In the genomic region with DNA sequence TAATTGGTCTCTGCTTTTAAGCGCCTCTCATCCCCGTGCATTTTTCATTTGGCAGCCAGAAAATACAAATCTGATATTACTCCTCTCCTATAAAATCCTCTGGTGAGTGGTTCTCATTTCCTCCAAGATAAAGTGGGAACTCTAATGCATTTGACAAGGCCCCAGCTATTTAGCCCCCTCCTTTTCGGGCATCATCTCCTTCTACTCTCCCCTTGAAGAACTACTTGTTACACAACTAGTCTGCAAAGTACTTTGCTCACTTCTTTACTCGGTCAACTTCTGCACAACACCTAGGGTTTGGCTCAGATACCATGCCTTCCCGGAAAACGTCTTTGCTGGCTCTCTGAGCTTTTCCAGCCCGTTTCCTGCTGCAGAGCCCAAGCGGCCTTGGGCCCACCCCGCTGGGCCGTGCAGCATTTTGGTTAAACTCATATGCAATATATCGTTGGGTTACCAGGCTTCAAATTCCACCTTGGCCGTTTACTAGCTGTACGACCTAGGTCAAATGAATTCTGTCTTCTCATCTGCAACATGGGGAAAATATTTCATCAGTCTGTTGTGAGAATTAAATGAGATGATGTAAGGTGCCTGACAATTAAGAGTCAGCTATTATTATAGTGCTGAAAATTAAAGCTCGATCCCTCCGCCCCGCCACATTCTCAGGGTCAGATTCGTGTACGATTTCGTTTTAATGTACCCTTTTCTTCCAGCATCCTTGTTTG, we compare ENCODE assay signal across 8 cellular contexts. TPM values are rescaled to one million over a fixed set of nuclear protein-coding genes. Genes with fewer than 3 reads are reported as not detected.
DNase-seq lines count a peak whose midpoint lies in the region; ATAC-seq and TF ChIP-seq lines count a peak whose summit lies in the region.

No MANE protein-coding gene starts in this region.

- H3K36me3 ChIP-seq in cardiac muscle cell (no peaks in the 10 kb centered on the region), adipocyte (ENCODE audit: control insufficient read depth, insufficient read depth, low read length, severe bottlenecking) (no peaks in the 10 kb centered on the region), liver (ENCODE audit: control insufficient read depth in 4 of 4, insufficient read depth in 3 of 4, low read depth in 1 of 4, low read length in 3 of 4) (no peaks in the 10 kb centered on the region), upper lobe of left lung (no peaks in the 10 kb centered on the region)

- H3K4me3 ChIP-seq in cardiac muscle cell, result peak overlapping the region; percentile 75
- H3K4me3 ChIP-seq in adipocyte (ENCODE audit: low read length), result peak overlapping the region; percentile 92
- peak overlapping the region; percentile 53 to 85 (median 71) for H3K4me3 ChIP-seq in liver (ENCODE audit: low read depth in 1 of 3, low read length in 3 of 3)
- peak overlapping the region in 3 of 4 donors; percentile 63 to 91 (median 89) for H3K4me3 ChIP-seq in upper lobe of left lung

- TF ChIP-seq POLR2A in upper lobe of left lung (IDR thresholded peaks at IDR 0.05), result no peak

- ATAC-seq in Right ventricle myocardium inferior (no peak), upper lobe of left lung (ENCODE audit: low FRiP score in 2 of 2) (no peak), esophagus mucosa (no peak)

- no peak for TF ChIP-seq EP300 in upper lobe of left lung (IDR thresholded peaks at IDR 0.05)

- intact Hi-C loops in Right ventricle myocardium inferior (cut with DNase I), result no loop called here

- TF ChIP-seq CTCF in cardiac muscle cell (IDR thresholded peaks at IDR 0.05; ENCODE audit: low read depth, low read length), result no peak
- TF ChIP-seq CTCF in liver (IDR thresholded peaks at IDR 0.05; ENCODE audit: low read depth, low read length, missing input control), result no peak
- no peak for TF ChIP-seq CTCF in upper lobe of left lung (IDR thresholded peaks at IDR 0.05)

- H3K4me1 ChIP-seq in cardiac muscle cell (ENCODE audit: low read depth) (peaks cover 14% of the 10 kb centered on the region), adipocyte (ENCODE audit: control insufficient read depth, insufficient read depth, low read length) (peaks cover 39% of the 10 kb centered on the region), liver (ENCODE audit: control insufficient read depth in 4 of 4, insufficient read depth in 4 of 4, low read length in 3 of 4) (peaks cover 1 to 18% (median 14%) of the 10 kb centered on the region in 4 donors), upper lobe of left lung (peaks cover 28 to 38% (median 36%) of the 10 kb centered on the region in 4 donors)

- TF ChIP-seq RAD21 in liver (IDR thresholded peaks at IDR 0.05), result no peak

- no peaks in the 10 kb centered on the region for H3K27me3 ChIP-seq in cardiac muscle cell
- H3K27me3 ChIP-seq in adipocyte (replicated peaks; ENCODE audit: control insufficient read depth, insufficient read depth, low read length), result no peaks in the 10 kb centered on the region
- H3K27me3 ChIP-seq in liver (ENCODE audit: control insufficient read depth in 4 of 4, insufficient read depth in 4 of 4, low read length in 3 of 4), result no peaks in the 10 kb centered on the region
- H3K27me3 ChIP-seq in upper lobe of left lung, result no peaks in the 10 kb centered on the region

- H3K9me3 ChIP-seq in cardiac muscle cell (ENCODE audit: low read depth) (no peaks in the 10 kb centered on the region), adipocyte (ENCODE audit: control insufficient read depth, low read length) (no peaks in the 10 kb centered on the region), liver (ENCODE audit: control insufficient read depth in 4 of 4, low read length in 3 of 4) (no peaks in the 10 kb centered on the region), upper lobe of left lung (no peaks in the 10 kb centered on the region)

- WGBS in liver, result 30% methylated on average over 19 of the region's 19 CpGs
- 21 to 28% methylated on average over 19 of the region's 19 CpGs for WGBS in upper lobe of left lung, 2 donors

- H3K9ac ChIP-seq in adipocyte (ENCODE audit: low read length) (peak overlapping the region; percentile 92), liver (ENCODE audit: low read depth in 1 of 2, low read length in 2 of 2) (peak overlapping the region in 1 of 2 donors; percentile 91)

- no peak for DNase-seq in cardiac muscle cell (ENCODE audit: low read depth in 1 of 2, low spot score in 1 of 2)
- no peak for DNase-seq in Right ventricle myocardium inferior (ENCODE audit: missing footprints)
- DNase-seq in adipocyte (ENCODE audit: low read depth), result no peak
- DNase-seq in upper lobe of left lung, result peak in 1 of 2 donors; percentile 66
- DNase-seq in SK-N-DZ (ENCODE audit: low spot score), result no peak
- DNase-seq in HuH-7.5 (ENCODE audit: low spot score), result no peak

- H3K27ac ChIP-seq in cardiac muscle cell, result peak overlapping the region; percentile 98
- H3K27ac ChIP-seq in liver (ENCODE audit: low read depth in 1 of 2, low read length in 2 of 2), result peak overlapping the region; percentile 91 to 95
- peak overlapping the region; percentile 90 to 99 (median 92) for H3K27ac ChIP-seq in upper lobe of left lung

TF ChIP-seq in liver, 16 proteins besides CTCF, POLR2A, EP300 and RAD21:
- TF ChIP-seq, protein P1, sequence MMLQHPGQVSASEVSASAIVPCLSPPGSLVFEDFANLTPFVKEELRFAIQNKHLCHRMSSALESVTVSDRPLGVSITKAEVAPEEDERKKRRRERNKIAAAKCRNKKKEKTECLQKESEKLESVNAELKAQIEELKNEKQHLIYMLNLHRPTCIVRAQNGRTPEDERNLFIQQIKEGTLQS (IDR thresholded peaks at IDR 0.05), result no peak
- TF ChIP-seq, protein P2, sequence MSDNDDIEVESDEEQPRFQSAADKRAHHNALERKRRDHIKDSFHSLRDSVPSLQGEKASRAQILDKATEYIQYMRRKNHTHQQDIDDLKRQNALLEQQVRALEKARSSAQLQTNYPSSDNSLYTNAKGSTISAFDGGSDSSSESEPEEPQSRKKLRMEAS (IDR thresholded peaks at IDR 0.05), result no peak
- peak; percentile 2 for TF ChIP-seq NR2F2 (IDR thresholded peaks at IDR 0.05)
- TF ChIP-seq EGR1 (IDR thresholded peaks at IDR 0.05; ENCODE audit: low read depth in 2 of 2), result no peak

RNA-seq across cellular contexts. Expression of a gene that starts 0.9 kb away (rescaled TPM):
- 33.4 and 75.2 TPM in 2 replicates for total RNA-seq in cardiac muscle cell
- 27.2 and 31.1 TPM in 2 replicates for polyA plus RNA-seq in cardiac muscle cell
- 95.9 TPM for total RNA-seq in Right ventricle myocardium inferior
- 10 to 100 TPM; 68.9 to 75.0 TPM for total RNA-seq in liver
- polyA plus RNA-seq in liver, result 10 to 100 TPM; 13.5 to 66.3 TPM
- total RNA-seq in upper lobe of left lung, result 100 to 1,000 TPM in 2 of 6 donors, 10 to 100 TPM in 4; 42.4 to 137 (median 93.0) TPM
- polyA plus RNA-seq in SK-N-DZ (2014; cell fraction: cytosol; rRNA removed), result 23.9 and 24.0 TPM in 2 replicates
- 33.2 and 96.1 TPM in 2 replicates for polyA plus RNA-seq in SK-N-DZ (2014; cell fraction: nucleus; rRNA removed)
- 156 TPM for total RNA-seq in esophagus mucosa

RNA-seq across cellular contexts. Expression of a gene that starts 13.0 kb away (rescaled TPM):
- 0.39 TPM in 1 of 2 replicates, not detected in the other for total RNA-seq in cardiac muscle cell
- polyA plus RNA-seq in cardiac muscle cell, result 0.84 and 0.94 TPM in 2 replicates
- total RNA-seq in Right ventricle myocardium inferior, result 2.3 TPM
- total RNA-seq in liver, result under 1 TPM; 0.59 to 0.75 TPM
- polyA plus RNA-seq in liver, result under 1 TPM; 0.14 to 0.30 TPM
- total RNA-seq in upper lobe of left lung, result 100 to 1,000 TPM in 3 of 6 donors, 10 to 100 TPM in 3; 51.1 to 134 (median 98.5) TPM
- not detected in 2 replicates for polyA plus RNA-seq in SK-N-DZ (2014; cell fraction: cytosol; rRNA removed)
- polyA plus RNA-seq in SK-N-DZ (2014; cell fraction: nucleus; rRNA removed), result not detected in 2 replicates
- total RNA-seq in esophagus mucosa, result 14.5 TPM

RNA-seq across cellular contexts. Expression of a gene that starts 47.7 kb away (rescaled TPM):
- total RNA-seq in cardiac muscle cell (0.21 and 0.74 TPM in 2 replicates), Right ventricle myocardium inferior (not detected), liver (not detected), upper lobe of left lung (1 to 10 TPM in 1 of 6 donors, under 1 TPM in 1, not detected in 4; 0.46 to 1.1 TPM), esophagus mucosa (not detected)
- polyA plus RNA-seq in cardiac muscle cell (0.51 and 1.2 TPM in 2 replicates), liver (not detected)
- 0.22 TPM in 1 of 2 replicates, not detected in the other for polyA plus RNA-seq in SK-N-DZ (2014; cell fraction: cytosol; rRNA removed)
- polyA plus RNA-seq in SK-N-DZ (2014; cell fraction: nucleus; rRNA removed), result not detected in 2 replicates

RNA-seq across cellular contexts. Expression of a gene that starts 55.4 kb away (rescaled TPM):
- total RNA-seq in cardiac muscle cell, result 0.18 TPM in 1 of 2 replicates, not detected in the other
- 0.11 TPM in 1 of 2 replicates, not detected in the other for polyA plus RNA-seq in cardiac muscle cell
- 0.27 TPM for total RNA-seq in Right ventricle myocardium inferior
- total RNA-seq in liver, result not detected
- not detected for polyA plus RNA-seq in liver
- 1 to 10 TPM in 5 of 6 donors, under 1 TPM in 1; 0.37 to 7.4 (median 3.3) TPM for total RNA-seq in upper lobe of left lung
- not detected in 2 replicates for polyA plus RNA-seq in SK-N-DZ (2014; cell fraction: cytosol; rRNA removed)
- not detected in 2 replicates for polyA plus RNA-seq in SK-N-DZ (2014; cell fraction: nucleus; rRNA removed)
- not detected for total RNA-seq in esophagus mucosa
